In the genomic region with DNA sequence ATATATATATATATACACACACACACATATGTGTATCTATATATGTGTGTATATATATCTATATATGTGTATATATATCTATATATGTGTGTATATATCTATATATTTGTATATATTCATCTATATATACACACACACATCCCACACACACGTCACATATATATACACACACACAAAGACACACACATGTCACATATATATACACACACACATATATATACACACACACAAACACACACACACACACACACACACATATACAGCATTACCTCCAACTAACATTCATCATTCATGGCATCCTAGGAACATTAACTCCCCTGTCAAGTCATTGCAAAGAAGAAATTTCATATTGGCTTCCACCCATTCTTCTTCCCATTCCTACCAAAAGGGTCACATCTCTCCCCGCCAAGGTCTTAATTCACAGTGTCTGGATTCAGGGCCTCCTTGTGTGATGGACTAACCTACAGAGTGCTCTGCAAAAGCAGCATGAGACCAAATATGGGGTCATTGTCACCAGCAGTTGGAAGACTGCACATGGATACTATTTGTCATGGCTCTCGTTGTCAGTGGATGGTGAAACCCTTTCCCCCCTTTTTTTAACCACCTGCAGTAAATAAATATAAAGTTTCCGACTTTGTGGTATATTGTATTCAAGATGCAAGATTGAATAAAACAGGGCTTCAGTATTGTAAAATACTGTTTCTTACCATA, we compare ENCODE assay signal across 23 cellular contexts.
"Had no signal": no experiment of that assay in that cellular context is flagged by ENCODE, and none has a peak within 500 bp of the region (broad histone marks: within the 10 kb centered on the region; RNA-seq: fewer than 3 reads in every experiment).

No MANE protein-coding gene starts in this region.

- H3K27me3 ChIP-seq: breast epithelium had no signal

- FAIRE-seq: TTC549 had no signal

- H3K4me1 ChIP-seq: breast epithelium had no signal

- H3K4me3 ChIP-seq: breast epithelium had no signal

- H3K36me3 ChIP-seq: breast epithelium had no signal

- DNase-seq: activated CD4-positive, alpha-beta memory T cell treated with anti-CD3 and anti-CD28 coated beads, Interleukin-2, amount 10 ng/mL, durations not matched to agents 7 days and 5 days; activated CD4-positive, alpha-beta T cell treated with anti-CD3 and anti-CD28 coated beads for 36 hours; activated CD4-positive, alpha-beta T cell treated with anti-CD3 and anti-CD28 coated beads, Interleukin-2, amount 50 U/mL, for 1 hour; activated CD8-positive, alpha-beta memory T cell treated with anti-CD3 and anti-CD28 coated beads, Interleukin-2, amount 50 U/mL, for 4 hours; activated gamma-delta T cell treated with Interleukin-2 at 50 U/mL for 16 hours; activated naive CD4-positive, alpha-beta T cell treated with anti-CD3 and anti-CD28 coated beads, Interleukin-2, amount 10 ng/mL, durations not matched to agents 7 days and 5 days; activated naive CD8-positive, alpha-beta T cell treated with anti-CD3 and anti-CD28 coated beads for 36 hours; activated T-cell treated with anti-CD3 and anti-CD28 coated beads, Interleukin-2, amount 50 U/mL, for 72 hours; MV-4-11; NCI-H1092 treated with DMSO at 0.1 percent for 48 hours; NCI-H1417 treated with DMSO at 0.1 percent for 48 hours; NCI-H1694; NCI-H2029; NCI-H2107; NCI-H2171 treated with DMSO at 0.1 percent for 48 hours; NCI-H226; NCI-H526; NCI-H82; SIG-M5; T-helper 17 cell; T-helper 9 cell had no signal

- H3K9me3 ChIP-seq: breast epithelium had no signal

- ATAC-seq: T-helper 17 cell had no signal
